ENCODE assay signal across 19 cellular contexts in genomic region chr11:44451706-44452105, GRCh38.
"Had no signal": no experiment of that assay in that cellular context is flagged by ENCODE, and none has a peak within 500 bp of the region (broad histone marks: within the 10 kb centered on the region; RNA-seq: fewer than 3 reads in every experiment).

No MANE protein-coding gene starts in this region.

- H3K9me3 ChIP-seq: SJSA1 had no signal

- H3K27ac ChIP-seq: SJSA1, SK-N-MC had no signal

- H3K27me3 ChIP-seq: SJSA1 had no signal

- DNase-seq: KBM-7, MV-4-11, NCI-H1048, NCI-H1105, NCI-H1417, NCI-H1436 treated with DMSO at 0.1 percent for 48 hours, NCI-H1694, NCI-H187 treated with DMSO at 0.1 percent for 48 hours, NCI-H2029 treated with DMSO at 0.1 percent for 48 hours, NCI-H2171 treated with DMSO at 0.1 percent for 48 hours, NCI-H345, NCI-H524, NCI-H526 treated with DMSO at 0.1 percent for 48 hours, NCI-H748 treated with DMSO at 0.1 percent for 48 hours, Right ventricle myocardium superior, RPMI8226, SIG-M5 had no signal

- H3K4me3 ChIP-seq: SJSA1, SK-N-MC had no signal

- H3K36me3 ChIP-seq: SJSA1 had no signal
